ENCODE assay signal across 11 cellular contexts in the genomic region with DNA sequence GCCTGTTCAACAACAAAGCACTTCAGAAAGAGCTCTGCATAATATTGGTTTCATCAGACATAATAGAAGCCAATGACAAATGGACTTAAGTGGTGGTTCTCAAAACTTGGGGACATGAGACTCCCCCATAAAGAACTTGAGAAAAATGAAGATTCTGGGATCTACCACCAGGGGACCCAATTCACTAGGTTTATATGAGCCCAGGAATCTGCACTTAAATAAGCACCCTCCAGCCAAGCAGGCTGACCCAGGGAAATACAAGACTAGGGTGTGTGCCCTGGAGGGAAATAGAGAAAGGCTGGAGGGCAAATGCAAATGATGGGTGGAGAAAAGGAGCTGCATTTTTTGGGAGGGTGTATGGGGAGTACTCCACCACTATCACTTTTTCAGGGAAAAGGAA. TPM values are rescaled to one million over a fixed set of nuclear protein-coding genes. Genes with fewer than 3 reads are reported as not detected.
DNase-seq lines count a peak whose midpoint lies in the region; ATAC-seq, FAIRE-seq and TF ChIP-seq lines count a peak whose summit lies in the region.
"Had no signal": no experiment of that assay in that cellular context is flagged by ENCODE, and none has a peak within 500 bp of the region (broad histone marks: within the 10 kb centered on the region; RNA-seq: fewer than 3 reads in every experiment).

No MANE protein-coding gene starts in this region.

- TF ChIP-seq CTCF in C4-2B (conservative IDR thresholded peaks at IDR 0.05): peak; percentile 26

- no peak for TF ChIP-seq POLR2A in GM12892 (IDR thresholded peaks at IDR 0.05; ENCODE audit: low read depth, low read length)

- FAIRE-seq in GM12892 (lab: Jason Lieb, UNC): no peak
- FAIRE-seq: G401.6 had no signal

- no peak overlapping the region for H3K27ac ChIP-seq in C4-2B

- intact Hi-C loops in left colon (cut with DNase I, micrococcal nuclease): no loop called here

- peak; percentile 38 for ATAC-seq in left colon

- peak; percentile 17 for DNase-seq in HT1080 (ENCODE audit: low read depth)
- DNase-seq in amniotic epithelial cell (ENCODE audit: low read depth): peak; percentile 2
- DNase-seq in left colon: no peak
- no peak for DNase-seq in GM12892 (ENCODE audit: insufficient read length)
- DNase-seq in T1000 (lab: John Stamatoyannopoulos, UW): no peak
- DNase-seq in ureter (ENCODE audit: low spot score): no peak
- no peak for DNase-seq in NCI-H2081 treated with DMSO at 0.1 percent for 48 hours (lab: John Stamatoyannopoulos, UW)
- DNase-seq: activated T-cell treated with anti-CD3 and anti-CD28 coated beads, Interleukin-2, amount 50 U/mL, for 48 hours had no signal

RNA-seq across cellular contexts. Expression of a gene that starts 52.5 kb away (rescaled TPM):
- 9.2 and 14.5 TPM in 2 replicates for total RNA-seq in HT1080 (2014; rRNA removed; shearing (Covaris generic))
- 6.2 and 7.9 TPM in 2 replicates for polyA plus RNA-seq in HT1080 (2015; cell fraction: cytosol; rRNA removed)
- polyA plus RNA-seq in HT1080 (2015; cell fraction: nucleus; rRNA removed): 11.9 and 16.3 TPM in 2 replicates
- total RNA-seq in left colon (100 to 1,000 TPM; 219 to 240 TPM), ureter (2.7 TPM)
- not detected for polyA plus RNA-seq in GM12892 (2012; ENCODE audit: missing spikeins)
- polyA plus RNA-seq: IgD-negative memory B cell had no signal

Comparison
In these comparisons a context has a peak if more than half of its experiments do, and no peak if none do; other contexts are left out.
1. DNase-seq: peak in HT1080 (single experiment) and amniotic epithelial cell (single experiment); none in left colon (0 of 2), GM12892 (single experiment), T1000 (single experiment), ureter (single experiment) and NCI-H2081 treated with DMSO at 0.1 percent for 48 hours (single experiment).
2. RNA of a gene that starts 52.5 kb away (total RNA-seq): 219 to 240 TPM in left colon; 9.2 to 14.5 TPM in HT1080 and 2.7 TPM in ureter (single experiment); every median in the first group is over 10 times any median in the second.